ENCODE assay signal across 8 cellular contexts in the genomic region with DNA sequence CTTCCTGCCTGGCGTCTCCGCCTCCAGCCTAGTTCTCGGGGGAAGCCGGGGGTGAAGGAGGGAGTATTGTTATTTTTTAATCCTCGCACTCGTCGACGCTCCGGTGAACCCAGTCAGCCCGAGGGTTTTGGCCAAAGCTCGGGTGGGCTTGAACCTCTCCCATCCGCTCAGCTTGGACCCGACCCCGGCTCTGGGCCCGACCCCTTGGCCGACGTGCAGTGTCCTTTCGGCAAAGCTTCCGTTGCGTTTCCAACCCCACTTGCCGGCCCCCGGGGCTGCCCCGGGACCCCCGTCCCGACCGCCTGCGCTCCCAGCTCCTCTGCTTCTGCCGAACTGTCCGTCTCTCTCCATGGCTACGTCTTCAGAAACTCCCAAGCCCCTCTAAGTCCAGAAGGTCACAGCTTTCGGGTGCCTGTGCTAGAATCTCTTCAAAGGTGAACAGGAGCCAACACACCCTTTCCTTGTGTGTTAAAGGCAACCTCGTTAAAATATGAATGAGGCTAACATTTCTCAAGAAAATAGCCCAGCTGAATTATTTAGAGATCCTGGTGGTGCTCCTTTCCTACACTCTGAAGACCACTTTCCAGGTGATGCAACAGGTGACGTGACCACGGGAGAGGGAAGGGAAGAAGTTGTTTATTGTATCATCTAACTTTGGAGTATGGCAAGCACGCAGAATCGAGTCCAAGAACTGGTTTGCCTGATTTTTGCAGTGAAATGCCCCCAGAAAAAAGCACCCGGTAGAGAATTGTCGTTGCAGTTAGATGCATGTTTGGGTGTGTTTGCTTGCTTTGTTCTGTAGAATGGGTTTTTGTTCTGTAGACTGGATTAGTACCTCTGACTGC. TPM values are rescaled to one million over a fixed set of nuclear protein-coding genes. Genes with fewer than 3 reads are reported as not detected.
DNase-seq lines count a peak whose midpoint lies in the region; ATAC-seq and TF ChIP-seq lines count a peak whose summit lies in the region.

No MANE protein-coding gene starts in this region.

- POLR2A ChIA-PET in CD8-positive, alpha-beta memory T cell (lab: Charles Lee), result interaction anchor here (0.6 to 2.7 kb wide), 4 partner anchors 179 to 210 kb away, joined by 3 to 27 read pairs (median 8); a partner anchor contains a TSS

- H3K36me3 ChIP-seq in CD8-positive, alpha-beta memory T cell (ENCODE audit: insufficient read depth, low read length), result no peaks in the 10 kb centered on the region
- H3K36me3 ChIP-seq in upper lobe of right lung, result no peaks in the 10 kb centered on the region

- peaks cover 0 to 21% (median 5%) of the 10 kb centered on the region in 3 donors for H3K36me3 Mint-ChIP-seq in CD8-positive, alpha-beta memory T cell
- peaks cover 18 to 20% of the 10 kb centered on the region in 2 donors for H3K36me3 Mint-ChIP-seq in activated naive CD4-positive, alpha-beta T cell treated with anti-CD3 and anti-CD28 coated beads, Interleukin-2, amount 50 U/mL, for 72 hours

- H3K27ac Mint-ChIP-seq in CD8-positive, alpha-beta memory T cell, result no peak overlapping the region
- no peak overlapping the region for H3K27ac Mint-ChIP-seq in activated naive CD4-positive, alpha-beta T cell treated with anti-CD3 and anti-CD28 coated beads, Interleukin-2, amount 50 U/mL, for 72 hours

- no peaks in the 10 kb centered on the region for H3K9me3 ChIP-seq in CD8-positive, alpha-beta memory T cell (ENCODE audit: low read length)
- H3K9me3 ChIP-seq in upper lobe of right lung, result no peaks in the 10 kb centered on the region

- H3K4me3 ChIP-seq in CD8-positive, alpha-beta memory T cell (ENCODE audit: low read length), result peak overlapping the region; percentile 72
- H3K4me3 ChIP-seq in astrocyte of the cerebellum (ENCODE audit: low read depth, low read length) (peak overlapping the region; percentile 89), upper lobe of right lung (peak overlapping the region; percentile 93)

- no peak for ATAC-seq in upper lobe of right lung
- no peak for ATAC-seq in GM19452 (IDR thresholded peaks at IDR 0.05; ENCODE audit: unreplicated experiment)
- no peak for ATAC-seq in activated naive CD4-positive, alpha-beta T cell treated with anti-CD3 and anti-CD28 coated beads, Interleukin-2, amount 50 U/mL, for 72 hours

- peak in 3 of 5 donors; percentile 2 to 32 (median 7) for DNase-seq in CD8-positive, alpha-beta memory T cell
- DNase-seq in HT-29 (ENCODE audit: low spot score) (peak; percentile 33), astrocyte of the cerebellum (ENCODE audit: low read depth) (no peak), left kidney (ENCODE audit: low read depth, low spot score) (peak; percentile 50), upper lobe of right lung (no peak)
- DNase-seq in activated CD8-positive, alpha-beta memory T cell treated with anti-CD3 and anti-CD28 coated beads, Interleukin-2, amount 50 U/mL, for 48 hours, result no peak
- no peak for DNase-seq in activated naive CD4-positive, alpha-beta T cell treated with anti-CD3 and anti-CD28 coated beads, Interleukin-2, amount 50 U/mL, for 72 hours (ENCODE audit: low spot score in 2 of 2)

- CTCF ChIA-PET in CD8-positive, alpha-beta memory T cell (lab: Charles Lee), result interaction anchor here (0.9 kb wide), 1 partner anchor 32 kb away, joined by 4 read pairs; no protein-coding TSS in a partner anchor

- H3K27me3 ChIP-seq in CD8-positive, alpha-beta memory T cell (ENCODE audit: insufficient read depth, low read length, poor library complexity, severe bottlenecking), result no peaks in the 10 kb centered on the region
- H3K27me3 ChIP-seq in upper lobe of right lung, result no peaks in the 10 kb centered on the region

- H3K4me3 Mint-ChIP-seq in CD8-positive, alpha-beta memory T cell, result no peak overlapping the region

- H3K27me3 Mint-ChIP-seq in CD8-positive, alpha-beta memory T cell, result no peaks in the 10 kb centered on the region

- in situ Hi-C loops in astrocyte of the cerebellum (cut with HindIII; ENCODE audit: low sequenced_read_pairs), result no loop called here

- intact Hi-C loops in upper lobe of right lung (cut with DNase I), result no loop called here

- H3K27ac ChIP-seq in CD8-positive, alpha-beta memory T cell (ENCODE audit: low read depth, low read length), result peak overlapping the region; percentile 82
- peak overlapping the region; percentile 97 for H3K27ac ChIP-seq in upper lobe of right lung

- TF ChIP-seq CTCF in astrocyte of the cerebellum (IDR thresholded peaks at IDR 0.05; ENCODE audit: low read depth, low read length, missing control alignments), result no peak
- no peak for TF ChIP-seq CTCF in upper lobe of right lung (IDR thresholded peaks at IDR 0.05)

- H3K9me3 Mint-ChIP-seq in CD8-positive, alpha-beta memory T cell, result no peaks in the 10 kb centered on the region
- peaks cover 7% of the 10 kb centered on the region in 2 donors for H3K9me3 Mint-ChIP-seq in activated naive CD4-positive, alpha-beta T cell treated with anti-CD3 and anti-CD28 coated beads, Interleukin-2, amount 50 U/mL, for 72 hours

- H3K4me1 ChIP-seq in CD8-positive, alpha-beta memory T cell (ENCODE audit: insufficient read depth, low read length), result peaks cover 31% of the 10 kb centered on the region
- H3K4me1 ChIP-seq in upper lobe of right lung, result peaks cover 34% of the 10 kb centered on the region

- H3K4me1 Mint-ChIP-seq in CD8-positive, alpha-beta memory T cell, result peaks cover 27 to 31% (median 29%) of the 10 kb centered on the region in 3 donors

RNA-seq across cellular contexts. Expression of a gene that starts 0.7 kb away (rescaled TPM):
- total RNA-seq in CD8-positive, alpha-beta memory T cell, result 10 to 100 TPM; 32.9 to 33.7 TPM
- 21.4 TPM for polyA plus RNA-seq in CD8-positive, alpha-beta memory T cell
- 23.9 and 25.0 TPM in 2 replicates for total RNA-seq in HT-29 (2014; rRNA removed; shearing (Covaris generic))
- total RNA-seq in upper lobe of right lung, result 53.1 TPM
- 10 to 100 TPM; 28.1 to 47.5 TPM for total RNA-seq in activated naive CD4-positive, alpha-beta T cell treated with anti-CD3 and anti-CD28 coated beads, Interleukin-2, amount 50 U/mL, for 72 hours

Comparison
In these comparisons a context has a peak if more than half of its experiments do, and no peak if none do; other contexts are left out.
1. DNase-seq: peak in CD8-positive, alpha-beta memory T cell (3 of 5), HT-29 (single experiment) and left kidney (single experiment); none in astrocyte of the cerebellum (single experiment), upper lobe of right lung (single experiment), activated CD8-positive, alpha-beta memory T cell treated with anti-CD3 and anti-CD28 coated beads, Interleukin-2, amount 50 U/mL, for 48 hours (single experiment) and activated naive CD4-positive, alpha-beta T cell treated with anti-CD3 and anti-CD28 coated beads, Interleukin-2, amount 50 U/mL, for 72 hours (0 of 2).
2. Peak in every context shown above with its lines, with median percentiles within 50 percentile points of each other: H3K4me3 ChIP-seq.